In the genomic region with DNA sequence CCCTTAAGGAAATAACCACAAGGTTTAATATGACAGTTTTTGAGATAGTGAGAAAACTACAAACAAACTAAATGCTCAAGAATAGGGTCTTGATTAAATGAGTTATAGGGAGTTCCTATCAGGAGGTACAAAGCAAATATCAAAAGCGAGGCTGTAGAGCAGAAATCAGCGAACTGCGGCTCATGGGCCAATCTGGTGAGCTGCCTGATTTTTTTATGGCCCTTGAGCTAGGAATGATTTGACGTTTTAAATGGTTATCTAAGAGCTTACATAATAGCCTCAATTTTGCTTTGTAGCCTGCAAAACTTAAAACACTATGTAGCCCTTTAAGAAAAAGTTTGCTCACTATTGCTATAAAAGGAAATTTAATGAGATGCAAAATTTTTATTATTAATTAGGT, we compare ENCODE assay signal across 22 cellular contexts.
DNase-seq lines count a peak whose midpoint lies in the region; ATAC-seq and TF ChIP-seq lines count a peak whose summit lies in the region.
"Had no signal": no experiment of that assay in that cellular context is flagged by ENCODE, and none has a peak within 500 bp of the region (broad histone marks: within the 10 kb centered on the region; RNA-seq: fewer than 3 reads in every experiment).

No MANE protein-coding gene starts in this region.

- H3K27me3 ChIP-seq in GM23338 (ENCODE audit: insufficient read depth) (no peaks in the 10 kb centered on the region), esophagus muscularis mucosa (no peaks in the 10 kb centered on the region), muscle layer of colon (ENCODE audit: control insufficient read depth in 1 of 2, insufficient read depth in 2 of 2, low read length in 2 of 2) (no peaks in the 10 kb centered on the region), skeletal muscle tissue (ENCODE audit: control insufficient read depth in 3 of 3, insufficient read depth in 3 of 3, low read length in 3 of 3) (no peaks in the 10 kb centered on the region)
- H3K27me3 ChIP-seq: MG63 had no signal

- DNase-seq in GM23338 (ENCODE audit: low spot score) (no peak), esophagus muscularis mucosa (ENCODE audit: extremely low spot score) (no peak), A172 (ENCODE audit: low spot score) (no peak)
- DNase-seq in stimulated activated naive CD8-positive, alpha-beta T cell treated with anti-CD3 and anti-CD28 coated beads, Interleukin-15, amount 100 ng/mL, for 72 hours = no peak
- DNase-seq in activated naive CD4-positive, alpha-beta T cell treated with Interleukin-2 at 50 U/mL for 16 hours = no peak
- DNase-seq: CD8-positive, alpha-beta T cell; DMS79 treated with DMSO at 0.1 percent for 48 hours; GF-D8; IMR-90; KG1; MG63; NCI-H1105 treated with DMSO at 0.1 percent for 48 hours; NCI-H146; NCI-H1930; NCI-H526 treated with DMSO at 0.1 percent for 48 hours; RPMI8226; SHP77 treated with DMSO at 0.1 percent for 48 hours had no signal

- peaks cover 17% of the 10 kb centered on the region for H3K4me1 Mint-ChIP-seq in GM23338
- H3K4me1 Mint-ChIP-seq in stimulated activated naive CD8-positive, alpha-beta T cell treated with anti-CD3 and anti-CD28 coated beads, Interleukin-15, amount 100 ng/mL, for 72 hours = peaks cover 60% of the 10 kb centered on the region
- H3K4me1 Mint-ChIP-seq: B cell had no signal

- no peaks in the 10 kb centered on the region for H4K20me1 ChIP-seq in GM23338 (replicated peaks; ENCODE audit: insufficient read depth)

- no peak overlapping the region for H3K4me3 ChIP-seq in GM23338
- H3K4me3 ChIP-seq in esophagus muscularis mucosa = no peak overlapping the region
- no peak overlapping the region for H3K4me3 ChIP-seq in muscle layer of colon (ENCODE audit: low read depth in 1 of 2, low read length in 2 of 2)
- no peak overlapping the region for H3K4me3 ChIP-seq in skeletal muscle tissue (ENCODE audit: low read length in 3 of 3)
- H3K4me3 ChIP-seq: MG63 had no signal

- H3K79me2 ChIP-seq in GM23338 (replicated peaks; ENCODE audit: insufficient read depth) = no peaks in the 10 kb centered on the region

- ATAC-seq in GM23338 = no peak
- no peak for ATAC-seq in stimulated activated naive CD8-positive, alpha-beta T cell treated with anti-CD3 and anti-CD28 coated beads, Interleukin-15, amount 100 ng/mL, for 72 hours
- ATAC-seq: CD8-positive, alpha-beta T cell; HCT116 had no signal

- TF ChIP-seq POLR2A in esophagus muscularis mucosa (IDR thresholded peaks at IDR 0.05; ENCODE audit: low read depth) = no peak

- peak overlapping the region; percentile 87; the same call in 1 of the 2 replicates for H2AFZ ChIP-seq in GM23338

- H3K9me3 Mint-ChIP-seq in GM23338 = peaks cover 5% of the 10 kb centered on the region; the same call in 2 of the 3 replicates
- peaks cover 0 to 7% of the 10 kb centered on the region in 2 donors for H3K9me3 Mint-ChIP-seq in stimulated activated naive CD8-positive, alpha-beta T cell treated with anti-CD3 and anti-CD28 coated beads, Interleukin-15, amount 100 ng/mL, for 72 hours

- no peaks in the 10 kb centered on the region for H3F3A ChIP-seq in GM23338 (replicated peaks; ENCODE audit: low read depth)

- peak overlapping the region; percentile 54; the same call in 1 of the 2 replicates for H3K4me2 ChIP-seq in GM23338

- H3K4me1 ChIP-seq in GM23338 (ENCODE audit: insufficient read depth) = peaks cover 19% of the 10 kb centered on the region
- H3K4me1 ChIP-seq in esophagus muscularis mucosa = peaks cover 3 to 75% (median 66%) of the 10 kb centered on the region in 4 donors
- peaks cover 62% of the 10 kb centered on the region for H3K4me1 ChIP-seq in muscle layer of colon (ENCODE audit: insufficient read depth, low read length)
- H3K4me1 ChIP-seq in skeletal muscle tissue (ENCODE audit: control insufficient read depth in 3 of 3, insufficient read depth in 3 of 3, low read length in 3 of 3) = peaks cover 0 to 3% (median 0%) of the 10 kb centered on the region in 3 donors

- H3K27ac ChIP-seq in GM23338 (ENCODE audit: low read depth) = no peak overlapping the region
- H3K27ac ChIP-seq in esophagus muscularis mucosa (replicated peaks in 1 of 4) = peak overlapping the region; percentile 66 to 81 (median 75)
- H3K27ac ChIP-seq in muscle layer of colon (ENCODE audit: low read depth, low read length) = peak overlapping the region; percentile 73
- peak overlapping the region; percentile 19 for H3K27ac ChIP-seq in skeletal muscle tissue (ENCODE audit: low read depth, low read length)
- H3K27ac ChIP-seq: C4-2B had no signal

- H3K27ac Mint-ChIP-seq in GM23338 = no peak overlapping the region
- H3K27ac Mint-ChIP-seq in stimulated activated naive CD8-positive, alpha-beta T cell treated with anti-CD3 and anti-CD28 coated beads, Interleukin-15, amount 100 ng/mL, for 72 hours = no peak overlapping the region
- H3K27ac Mint-ChIP-seq: B cell; CD8-positive, alpha-beta T cell had no signal

- peaks cover 7% of the 10 kb centered on the region for H3K27me3 Mint-ChIP-seq in GM23338 (ENCODE audit: insufficient read depth, low read depth, poor library complexity)
- H3K27me3 Mint-ChIP-seq in stimulated activated naive CD8-positive, alpha-beta T cell treated with anti-CD3 and anti-CD28 coated beads, Interleukin-15, amount 100 ng/mL, for 72 hours = no peaks in the 10 kb centered on the region

- TF ChIP-seq CTCF in GM23338 (conservative IDR thresholded peaks at IDR 0.05; ENCODE audit: low read depth in 2 of 2) = no peak
- TF ChIP-seq CTCF in esophagus muscularis mucosa (IDR thresholded peaks at IDR 0.05) = no peak

- WGBS in esophagus muscularis mucosa = 77% methylated on average over 4 of the region's 4 CpGs

- TF ChIP-seq EP300 in esophagus muscularis mucosa (IDR thresholded peaks at IDR 0.05) = no peak

- intact Hi-C loops in esophagus muscularis mucosa (cut with DNase I) = no loop called here

- no peaks in the 10 kb centered on the region for H3K9me2 ChIP-seq in GM23338 (ENCODE audit: insufficient read depth)

- H3K36me3 Mint-ChIP-seq in GM23338 (ENCODE audit: low read depth) = no peaks in the 10 kb centered on the region

- no peak overlapping the region for H3K4me3 Mint-ChIP-seq in GM23338
- H3K4me3 Mint-ChIP-seq in stimulated activated naive CD8-positive, alpha-beta T cell treated with anti-CD3 and anti-CD28 coated beads, Interleukin-15, amount 100 ng/mL, for 72 hours = no peak overlapping the region
- H3K4me3 Mint-ChIP-seq: B cell; CD8-positive, alpha-beta T cell had no signal

- H3K9me3 ChIP-seq in esophagus muscularis mucosa (no peaks in the 10 kb centered on the region), muscle layer of colon (ENCODE audit: low read length) (no peaks in the 10 kb centered on the region), skeletal muscle tissue (ENCODE audit: control insufficient read depth in 3 of 3, low read length in 3 of 3) (no peaks in the 10 kb centered on the region)
- H3K9me3 ChIP-seq: MG63 had no signal

- H3K9ac ChIP-seq in muscle layer of colon (ENCODE audit: low read length) (no peak overlapping the region), skeletal muscle tissue (ENCODE audit: low read depth in 1 of 3, low read length in 3 of 3) (no peak overlapping the region)

- H3K36me3 ChIP-seq in GM23338 (ENCODE audit: insufficient read depth) = no peaks in the 10 kb centered on the region
- H3K36me3 ChIP-seq in esophagus muscularis mucosa = no peaks in the 10 kb centered on the region
- no peaks in the 10 kb centered on the region for H3K36me3 ChIP-seq in muscle layer of colon (ENCODE audit: insufficient read depth, low read length)
- no peaks in the 10 kb centered on the region for H3K36me3 ChIP-seq in skeletal muscle tissue (ENCODE audit: control insufficient read depth in 3 of 3, insufficient read depth in 3 of 3, low read length in 3 of 3)
- H3K36me3 ChIP-seq: MG63 had no signal

TF ChIP-seq in GM23338, 12 proteins besides CTCF, POLR2A, EP300 and RAD21 (continues in another document):
- TF ChIP-seq ZNF331 (CRISPR knock-in tag; IDR thresholded peaks at IDR 0.05; ENCODE audit: low read depth) (no peak), EZH2phosphoT487 (IDR thresholded peaks at IDR 0.05; ENCODE audit: unreplicated experiment) (no peak)
